In genomic region chr2:151437630-151438029, GRCh38 we compare ENCODE assay signal across 8 cellular contexts. TPM values are rescaled to one million over a fixed set of nuclear protein-coding genes. Genes with fewer than 3 reads are reported as not detected.
DNase-seq lines count a peak whose midpoint lies in the region; FAIRE-seq and TF ChIP-seq lines count a peak whose summit lies in the region.

No MANE protein-coding gene starts in this region.

- no peak overlapping the region for H3K4me3 Mint-ChIP-seq in Caco-2 (ENCODE audit: unreplicated experiment)

- CTCF ChIA-PET in Caco-2 (lab: Charles Lee) = no interaction called here

- no peaks in the 10 kb centered on the region for H3K27me3 Mint-ChIP-seq in Caco-2 (ENCODE audit: insufficient read depth, unreplicated experiment)

- H3K4me3 ChIP-seq in Caco-2 (ENCODE audit: low read depth, low read length) = no peak overlapping the region
- no peak overlapping the region for H3K4me3 ChIP-seq in kidney (ENCODE audit: low read length in 2 of 2)
- H3K4me3 ChIP-seq in vagina = no peak overlapping the region

- no peak overlapping the region for H3K27ac Mint-ChIP-seq in Caco-2 (ENCODE audit: unreplicated experiment)

- peak in 1 of 2 experiments; percentile 17 for DNase-seq in Caco-2
- DNase-seq in HCEC 1CT = peak; percentile 29
- DNase-seq in kidney = no peak
- DNase-seq in vagina (ENCODE audit: extremely low spot score in 2 of 2) = no peak
- DNase-seq in NCI-H1436 (lab: John Stamatoyannopoulos, UW) = no peak
- no peak for DNase-seq in midbrain (lab: John Stamatoyannopoulos, UW)
- no peak for DNase-seq in NCI-H146 treated with DMSO at 0.1 percent for 48 hours (lab: John Stamatoyannopoulos, UW; ENCODE audit: unreplicated experiment)

- H3K4me1 ChIP-seq in Caco-2 (no peaks in the 10 kb centered on the region), kidney (ENCODE audit: control insufficient read depth in 1 of 2, insufficient read depth in 1 of 2, low read depth in 1 of 2, low read length in 2 of 2) (no peaks in the 10 kb centered on the region), vagina (no peaks in the 10 kb centered on the region)

- no peaks in the 10 kb centered on the region for H3K4me1 Mint-ChIP-seq in Caco-2 (ENCODE audit: low read depth, unreplicated experiment)

- H3K36me3 ChIP-seq in Caco-2 (ENCODE audit: control insufficient read depth, insufficient read depth, low read length) (no peaks in the 10 kb centered on the region), kidney (ENCODE audit: control insufficient read depth in 1 of 2, insufficient read depth in 2 of 2, low read length in 2 of 2) (peaks cover 16 to 17% of the 10 kb centered on the region in 2 donors), vagina (peaks cover 3 to 54% of the 10 kb centered on the region in 2 donors)

- intact Hi-C loops in Caco-2 (cut with micrococcal nuclease; ENCODE audit: unreplicated experiment) (no loop called here), kidney (cut with DNase I) (no loop called here), vagina (cut with DNase I) (no loop called here)

- H3K27me3 ChIP-seq in Caco-2 (replicated peaks; ENCODE audit: control insufficient read depth, insufficient read depth, low read length) (no peaks in the 10 kb centered on the region), vagina (no peaks in the 10 kb centered on the region)

- TF ChIP-seq CTCF in Caco-2 (IDR thresholded peaks at IDR 0.05; ENCODE audit: insufficient read depth in 1 of 2, low read depth in 1 of 2, low read length in 1 of 2, severe bottlenecking in 1 of 2, unreplicated experiment in 1 of 2) = peak; percentile 31 to 58
- TF ChIP-seq CTCF in VCaP (conservative IDR thresholded peaks at IDR 0.05) = peak; percentile 70
- peak; percentile 30 for TF ChIP-seq CTCF in kidney (IDR thresholded peaks at IDR 0.05; ENCODE audit: borderline replicate concordance, extremely low read depth, insufficient read depth)
- peak; percentile 28 to 46 (median 42) for TF ChIP-seq CTCF in vagina (IDR thresholded peaks at IDR 0.05)

- no peaks in the 10 kb centered on the region for H3K9me3 Mint-ChIP-seq in Caco-2 (ENCODE audit: unreplicated experiment)

- no peak for FAIRE-seq in kidney (lab: Jason Lieb, UNC)

- TF ChIP-seq POLR2A in vagina (IDR thresholded peaks at IDR 0.05) = no peak

- peaks cover 88% of the 10 kb centered on the region for H3K36me3 Mint-ChIP-seq in Caco-2 (ENCODE audit: insufficient read depth, unreplicated experiment)

- POLR2A ChIA-PET in Caco-2 (lab: Charles Lee) = no interaction called here

- no TSS peak for BruUV-seq in Caco-2 (replicated peaks; lab: Mats Ljungman, UMichigan)

- no peaks in the 10 kb centered on the region for H3K9me3 ChIP-seq in Caco-2
- H3K9me3 ChIP-seq in kidney (ENCODE audit: control insufficient read depth in 1 of 2, low read length in 2 of 2) = no peaks in the 10 kb centered on the region
- no peaks in the 10 kb centered on the region for H3K9me3 ChIP-seq in vagina

- H3K27ac ChIP-seq in VCaP (no peak overlapping the region), kidney (ENCODE audit: low read depth in 2 of 2, low read length in 2 of 2) (no peak overlapping the region), vagina (no peak overlapping the region)

- H3K9ac ChIP-seq in kidney (ENCODE audit: low read length in 2 of 2) = no peak overlapping the region

RNA-seq across cellular contexts. Expression of gene RIF1, which starts 27.9 kb away (rescaled TPM):
- total RNA-seq in Caco-2 (2022) = 62.9 and 63.9 TPM in 2 replicates
- total RNA-seq in kidney = 36.8 TPM
- 2.4 TPM for polyA plus RNA-seq in kidney (ENCODE audit: insufficient read depth, low read depth, low replicate concordance)
- total RNA-seq in vagina = 31.7 TPM
